1 cellular context compared by ENCODE assay signal in genomic region chr1:8261398-8261762, GRCh38.
TF ChIP-seq lines count a peak whose summit lies in the region.

No MANE protein-coding gene starts in this region.

TF ChIP-seq in H1, 55 proteins besides CTCF, POLR2A, EP300 and RAD21 (continued from another document):
- TF ChIP-seq HDAC6 (IDR thresholded peaks at IDR 0.05; ENCODE audit: low read depth, low read length) (no peak), BRCA1 (IDR thresholded peaks at IDR 0.05; ENCODE audit: low read depth, low read length) (no peak), TCF12 (IDR thresholded peaks at IDR 0.05; ENCODE audit: low read depth, low read length) (no peak), MAFK (IDR thresholded peaks at IDR 0.05; ENCODE audit: low read depth, low read length) (no peak), EZH2 (IDR thresholded peaks at IDR 0.05; ENCODE audit: low read depth, low read length, severe bottlenecking) (no peak), NANOG (IDR thresholded peaks at IDR 0.05; ENCODE audit: insufficient read depth, low read depth, low read length, poor library complexity, severe bottlenecking) (no peak), ZNF274 (IDR thresholded peaks at IDR 0.05; ENCODE audit: borderline replicate concordance, extremely low read depth, low read length) (no peak), POU5F1 (IDR thresholded peaks at IDR 0.05; ENCODE audit: low read depth, low read length) (no peak), SP2 (IDR thresholded peaks at IDR 0.05; ENCODE audit: low read length) (no peak), E2F6 (IDR thresholded peaks at IDR 0.05) (no peak)
